Comparison of ENCODE assay signal across 20 cellular contexts in the genomic region with DNA sequence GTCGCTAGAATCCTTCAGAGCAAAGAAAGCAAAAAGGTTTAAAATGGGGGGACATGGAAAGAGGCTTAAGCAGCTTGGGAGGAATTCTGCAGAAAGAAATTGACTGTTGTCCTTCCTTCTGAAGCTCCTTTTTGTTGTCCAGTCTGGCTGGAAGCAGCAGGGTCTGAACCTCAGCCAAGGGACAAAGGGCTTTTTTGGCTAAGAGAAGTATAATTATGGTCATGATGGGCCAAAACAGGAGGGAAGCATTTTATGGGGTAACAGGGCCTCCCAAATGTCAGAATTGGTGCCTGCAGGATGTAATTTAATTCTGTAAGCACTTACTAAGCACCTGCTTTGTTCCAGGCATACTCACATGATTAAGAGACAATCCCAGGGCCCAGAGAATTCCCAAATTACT.
"Had no signal": no experiment of that assay in that cellular context is flagged by ENCODE, and none has a peak within 500 bp of the region (broad histone marks: within the 10 kb centered on the region; RNA-seq: fewer than 3 reads in every experiment).

No MANE protein-coding gene starts in this region.

- ATAC-seq: activated CD4-positive, CD25-positive, alpha-beta regulatory T cell treated with anti-CD3 and anti-CD28 coated beads, Interleukin-2, amount 50 U/mL, for 24 hours; activated CD8-positive, alpha-beta T cell treated with anti-CD3 and anti-CD28 coated beads for 36 hours; activated T-cell treated with anti-CD3 and anti-CD28 coated beads, Interleukin-2, amount 50 U/mL, for 72 hours; K562 had no signal

- H2AFZ ChIP-seq: PC-9 had no signal

- H3K9ac ChIP-seq: SK-N-SH had no signal

- DNase-seq: activated CD4-positive, alpha-beta T cell treated with anti-CD3 and anti-CD28 coated beads for 4 hours; activated CD8-positive, alpha-beta memory T cell treated with anti-CD3 and anti-CD28 coated beads, Interleukin-2, amount 50 U/mL, for 4 hours; activated CD8-positive, alpha-beta T cell treated with anti-CD3 and anti-CD28 coated beads for 36 hours; activated gamma-delta T cell treated with Interleukin-2 at 50 U/mL for 16 hours; activated naive CD4-positive, alpha-beta T cell treated with anti-CD3 and anti-CD28 coated beads, Interleukin-2, amount 10 ng/mL, durations not matched to agents 7 days and 5 days; activated naive CD8-positive, alpha-beta T cell treated with anti-CD3 and anti-CD28 coated beads for 36 hours; activated T-cell treated with anti-CD3 and anti-CD28 coated beads, Interleukin-2, amount 50 U/mL, for 72 hours; Karpas-422; MM.1S; NCI-H146; NCI-H187 treated with DMSO at 0.1 percent for 48 hours; NCI-H2107; NCI-H345; NCI-H510A; NCI-H526 treated with DMSO at 0.1 percent for 48 hours; PC-9; SK-N-SH; T-helper 1 cell had no signal

- FAIRE-seq: K562 had no signal

- H3K9me3 ChIP-seq: SK-N-SH had no signal

- H3K27ac ChIP-seq: PC-9 had no signal

- H3K4me2 ChIP-seq: PC-9, SK-N-SH had no signal

- H3K4me3 ChIP-seq: K562, PC-9 had no signal
